35 cellular contexts compared by ENCODE assay signal in genomic region chr7:102979670-102980069, GRCh38.
DNase-seq lines count a peak whose midpoint lies in the region; ATAC-seq, FAIRE-seq and TF ChIP-seq lines count a peak whose summit lies in the region.
"Had no signal": no experiment of that assay in that cellular context is flagged by ENCODE, and none has a peak within 500 bp of the region (broad histone marks: within the 10 kb centered on the region; RNA-seq: fewer than 3 reads in every experiment).

No MANE protein-coding gene starts in this region.

- H2AFZ ChIP-seq in K562 (ENCODE audit: low read depth, low read length): no peak overlapping the region

- no peak for TF ChIP-seq RAD21 in K562 (CRISPR knock-in tag; conservative IDR thresholded peaks at IDR 0.05 in 1 of 2, IDR thresholded peaks at IDR 0.05 in 1 of 2)

- no peak overlapping the region for H3K4me2 ChIP-seq in K562 (ENCODE audit: insufficient read depth, low read length)
- H3K4me2 ChIP-seq: A549; BLaER1; BLaER1 treated with 17β-estradiol and CSF1 and Interleukin-3, amounts not matched to agents 10 nM and 100 nM had no signal

- no peaks in the 10 kb centered on the region for H4K20me1 ChIP-seq in K562 (replicated peaks; ENCODE audit: control insufficient read depth, insufficient read depth, low read length)
- H4K20me1 ChIP-seq: BLaER1; BLaER1 treated with 17β-estradiol and CSF1 and Interleukin-3, amounts not matched to agents 10 nM and 100 nM had no signal

- H3K27ac ChIP-seq in HEK293 (ENCODE audit: extremely low read depth, low read depth, low read length) (no peak overlapping the region), K562 (ENCODE audit: extremely low read depth, low read depth, low read length) (no peak overlapping the region), neutrophil (peak overlapping the region; percentile 97)
- H3K27ac ChIP-seq: 22Rv1; BLaER1; BLaER1 treated with 17β-estradiol and CSF1 and Interleukin-3, amounts not matched to agents 10 nM and 100 nM; C4-2B had no signal

- no peaks in the 10 kb centered on the region for H3K9me1 ChIP-seq in K562 (ENCODE audit: control insufficient read depth, insufficient read depth, low read length)

- TF ChIP-seq CTCF in HEK293 (tag by site-specific recombination; IDR thresholded peaks at IDR 0.05) (no peak), K562 (IDR thresholded peaks at IDR 0.05 in 2 of 3, conservative IDR thresholded peaks at IDR 0.05 in 1 of 3; ENCODE audit: insufficient read depth in 2 of 3, low read depth in 1 of 3, low read length in 3 of 3) (no peak), neutrophil (IDR thresholded peaks at IDR 0.05) (no peak), omental fat pad (IDR thresholded peaks at IDR 0.05) (no peak)

- H3K4me3 Mint-ChIP-seq in activated naive CD8-positive, alpha-beta T cell treated with anti-CD3 and anti-CD28 coated beads for 36 hours: no peak overlapping the region
- H3K4me3 Mint-ChIP-seq: B cell; CD14-positive monocyte; CD4-positive, alpha-beta memory T cell; CD4-positive, alpha-beta T cell; CD4-positive, CD25-positive, alpha-beta regulatory T cell; CD8-positive, alpha-beta memory T cell; CD8-positive, alpha-beta T cell had no signal

- H3K36me3 Mint-ChIP-seq in activated naive CD8-positive, alpha-beta T cell treated with anti-CD3 and anti-CD28 coated beads for 36 hours: no peaks in the 10 kb centered on the region
- H3K36me3 Mint-ChIP-seq: CD14-positive monocyte; CD4-positive, alpha-beta memory T cell; CD4-positive, CD25-positive, alpha-beta regulatory T cell; CD8-positive, alpha-beta memory T cell; CD8-positive, alpha-beta T cell had no signal

- no peak for FAIRE-seq in K562 (lab: Jason Lieb, UNC)
- FAIRE-seq: A204.1, A549, D721Med had no signal

- BruUV-seq in K562 (replicated peaks; lab: Mats Ljungman, UMichigan): no TSS peak

- no peak overlapping the region for H3K4me3 ChIP-seq in HEK293 (ENCODE audit: low read depth, low read length)
- no peak overlapping the region for H3K4me3 ChIP-seq in K562
- no peak overlapping the region for H3K4me3 ChIP-seq in neutrophil (ENCODE audit: low read depth in 1 of 2, low read length in 1 of 2)
- H3K4me3 ChIP-seq: A549; BLaER1; BLaER1 treated with 17β-estradiol and CSF1 and Interleukin-3, amounts not matched to agents 10 nM and 100 nM had no signal

- H3K27me3 ChIP-seq in K562 (ENCODE audit: control insufficient read depth in 2 of 2, insufficient read depth in 2 of 2, low read length in 2 of 2) (no peaks in the 10 kb centered on the region), neutrophil (no peaks in the 10 kb centered on the region)
- H3K27me3 ChIP-seq: BE2C; BLaER1; BLaER1 treated with 17β-estradiol and CSF1 and Interleukin-3, amounts not matched to agents 10 nM and 100 nM had no signal

- no peaks in the 10 kb centered on the region for H3K27me3 Mint-ChIP-seq in activated naive CD8-positive, alpha-beta T cell treated with anti-CD3 and anti-CD28 coated beads for 36 hours
- H3K27me3 Mint-ChIP-seq: B cell; CD4-positive, alpha-beta T cell had no signal

- in situ Hi-C loops in K562 (cut with MboI): no loop called here

- H3K9ac ChIP-seq in K562 (ENCODE audit: insufficient read depth in 1 of 2, low read depth in 2 of 2, low read length in 2 of 2): no peak overlapping the region
- H3K9ac ChIP-seq: BLaER1; BLaER1 treated with 17β-estradiol and CSF1 and Interleukin-3, amounts not matched to agents 10 nM and 100 nM had no signal

- TF ChIP-seq POLR2A in K562 (conservative IDR thresholded peaks at IDR 0.05): no peak

- CTCF ChIA-PET in HEK293 (lab: Yijun Ruan, JAX): no interaction called here
- CTCF ChIA-PET in K562 (lab: Yijun Ruan, JAX; ENCODE audit: low intra/inter-chr PET ratio): no interaction called here

- peaks cover 50% of the 10 kb centered on the region for H3K79me2 ChIP-seq in K562 (ENCODE audit: control insufficient read depth, insufficient read depth, low read length)

- H3K36me3 ChIP-seq in HEK293 (ENCODE audit: control insufficient read depth in 2 of 2, insufficient read depth in 1 of 2, low read length in 2 of 2) (no peaks in the 10 kb centered on the region), K562 (ENCODE audit: control insufficient read depth, insufficient read depth, low read length) (peaks cover 50% of the 10 kb centered on the region), neutrophil (no peaks in the 10 kb centered on the region)
- H3K36me3 ChIP-seq: BE2C; BLaER1; BLaER1 treated with 17β-estradiol and CSF1 and Interleukin-3, amounts not matched to agents 10 nM and 100 nM had no signal

- no peaks in the 10 kb centered on the region for H3K9me3 Mint-ChIP-seq in activated naive CD8-positive, alpha-beta T cell treated with anti-CD3 and anti-CD28 coated beads for 36 hours
- H3K9me3 Mint-ChIP-seq: CD4-positive, alpha-beta memory T cell; CD4-positive, alpha-beta T cell; CD4-positive, CD25-positive, alpha-beta regulatory T cell; CD8-positive, alpha-beta memory T cell; CD8-positive, alpha-beta T cell had no signal

- H3K9me3 ChIP-seq in HEK293 (ENCODE audit: control insufficient read depth, insufficient read depth, low read depth, low read length) (no peaks in the 10 kb centered on the region), K562 (replicated peaks; ENCODE audit: control insufficient read depth, insufficient read depth, low read depth, low read length) (peaks cover 2% of the 10 kb centered on the region; the same call in 1 of the 2 replicates), neutrophil (no peaks in the 10 kb centered on the region)
- H3K9me3 ChIP-seq: BE2C, BLaER1, Caco-2 had no signal

- intact Hi-C loops in K562 (cut with micrococcal nuclease): loop anchor here (5.0 kb wide), 1 partner anchor 73 kb away; no protein-coding TSS in a partner anchor

- no peak overlapping the region for H3K27ac Mint-ChIP-seq in activated naive CD8-positive, alpha-beta T cell treated with anti-CD3 and anti-CD28 coated beads for 36 hours
- H3K27ac Mint-ChIP-seq: B cell; CD14-positive monocyte; CD4-positive, alpha-beta memory T cell; CD4-positive, alpha-beta T cell; CD4-positive, CD25-positive, alpha-beta regulatory T cell; CD8-positive, alpha-beta memory T cell; CD8-positive, alpha-beta T cell had no signal

- TF ChIP-seq EP300 in K562 (IDR thresholded peaks at IDR 0.05; ENCODE audit: low read length): no peak

- ATAC-seq in K562 (no peak), omental fat pad (ENCODE audit: low FRiP score) (no peak)
- ATAC-seq: A549; CD8-positive, alpha-beta T cell had no signal

- no peaks in the 10 kb centered on the region for H3K4me1 Mint-ChIP-seq in activated naive CD8-positive, alpha-beta T cell treated with anti-CD3 and anti-CD28 coated beads for 36 hours
- H3K4me1 Mint-ChIP-seq: B cell; CD4-positive, alpha-beta memory T cell; CD4-positive, CD25-positive, alpha-beta regulatory T cell; CD8-positive, alpha-beta memory T cell had no signal

- no peak for DNase-seq in K562 (ENCODE audit: extremely low read depth in 1 of 4, low spot score in 3 of 4)
- DNase-seq in NAMALWA (ENCODE audit: low spot score): no peak
- DNase-seq in omental fat pad (ENCODE audit: low spot score): no peak
- no peak for DNase-seq in activated naive CD8-positive, alpha-beta T cell treated with anti-CD3 and anti-CD28 coated beads for 36 hours
- DNase-seq: 8988T; ACHN; AML-193; BE2C; C1 segment of cervical spinal cord; Caco-2; Calu3; CD4-positive, alpha-beta memory T cell; CD4-positive, alpha-beta T cell; CD4-positive, CD25-positive, alpha-beta regulatory T cell; CD8-positive, alpha-beta memory T cell; CD8-positive, alpha-beta T cell; COR-L47; DMS 273 treated with DMSO at 0.1 percent for 48 hours; DMS153; DMS53; DMS79; DMS79 treated with DMSO at 0.1 percent for 48 hours; DND-41; EL had no signal

- POLR2A ChIA-PET in HEK293 (lab: Yijun Ruan, JAX) (no interaction called here), K562 (lab: Yijun Ruan, JAX) (interaction anchor here (0.9 kb wide), 1 partner anchor 12 kb away, joined by 3 read pairs; no protein-coding TSS in a partner anchor)

- H3K4me1 ChIP-seq in HEK293 (ENCODE audit: control insufficient read depth, insufficient read depth, low read length) (no peaks in the 10 kb centered on the region), K562 (replicated peaks in 1 of 2; ENCODE audit: control insufficient read depth in 2 of 2, insufficient read depth in 2 of 2, low read length in 2 of 2) (peaks cover 15 to 43% of the 10 kb centered on the region in 2 experiments), neutrophil (ENCODE audit: control insufficient read depth in 1 of 2, insufficient read depth in 1 of 2, low read depth in 1 of 2, low read length in 1 of 2) (peaks cover 19 to 45% of the 10 kb centered on the region in 2 experiments)
- H3K4me1 ChIP-seq: BE2C; BLaER1; BLaER1 treated with 17β-estradiol and CSF1 and Interleukin-3, amounts not matched to agents 10 nM and 100 nM had no signal

TF ChIP-seq in HEK293, 187 proteins besides CTCF, POLR2A, EP300 and RAD21:
- no peak for TF ChIP-seq HOXD13 (CRISPR knock-in tag; IDR thresholded peaks at IDR 0.05; ENCODE audit: borderline replicate concordance)
- TF ChIP-seq ZNF354C (tag by site-specific recombination; IDR thresholded peaks at IDR 0.05; ENCODE audit: borderline replicate concordance, low read depth): no peak
- no peak for TF ChIP-seq ZIC2 (tag by site-specific recombination; IDR thresholded peaks at IDR 0.05)
- TF ChIP-seq ZNF248 (tag by site-specific recombination; IDR thresholded peaks at IDR 0.05): peak; percentile 94

TF ChIP-seq in K562, 482 proteins besides CTCF, POLR2A, EP300 and RAD21:
- TF ChIP-seq KLF10 (CRISPR knock-in tag; IDR thresholded peaks at IDR 0.05) (no peak), ZNF232 (CRISPR knock-in tag; IDR thresholded peaks at IDR 0.05) (no peak), POLR2H (tag; IDR thresholded peaks at IDR 0.05; ENCODE audit: low read depth) (peak; percentile 56), POLR2G (IDR thresholded peaks at IDR 0.05; ENCODE audit: low read depth, low read length) (peak; percentile 30; the same call in 1 of the 2 replicates)
